4 cellular contexts compared by ENCODE assay signal in the genomic region with DNA sequence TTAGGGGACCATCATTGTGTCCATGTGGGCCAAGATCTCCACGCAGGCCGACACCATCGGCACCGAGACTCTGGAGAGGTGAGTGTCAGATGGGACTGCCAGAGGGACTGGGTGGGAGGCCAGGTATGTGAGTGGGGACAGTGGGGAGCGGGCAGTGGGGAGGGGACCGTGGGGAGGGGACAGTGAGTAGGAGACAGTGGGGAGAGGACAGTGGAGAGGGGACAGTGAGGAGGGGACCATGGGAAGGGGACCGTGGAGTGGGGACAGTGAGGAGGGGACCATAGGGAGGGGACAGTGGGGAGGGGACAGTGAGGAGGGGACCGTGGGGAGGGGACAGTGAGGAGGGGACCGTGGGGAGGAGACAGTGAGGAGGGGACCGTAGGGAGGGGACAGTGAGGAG. TPM values are rescaled to one million over a fixed set of nuclear protein-coding genes. Genes with fewer than 3 reads are reported as not detected.
"Had no signal": no experiment of that assay in that cellular context is flagged by ENCODE, and none has a peak within 500 bp of the region (broad histone marks: within the 10 kb centered on the region; RNA-seq: fewer than 3 reads in every experiment).

No MANE protein-coding gene starts in this region.

RNA-seq across cellular contexts. Expression of a gene that starts 2.6 kb away (rescaled TPM):
- total RNA-seq: LHCN-M2, M059J, MCF 10A, NCI-H460 had no signal

RNA-seq across cellular contexts. Expression of a gene that starts 9.5 kb away (rescaled TPM):
- total RNA-seq: LHCN-M2, M059J, MCF 10A, NCI-H460 had no signal

RNA-seq across cellular contexts. Expression of a gene that starts 10.7 kb away (rescaled TPM):
- total RNA-seq: LHCN-M2, M059J, MCF 10A, NCI-H460 had no signal

RNA-seq across cellular contexts. Expression of a gene that starts 13.3 kb away (rescaled TPM):
- total RNA-seq: LHCN-M2, M059J had no signal

RNA-seq across cellular contexts. Expression of a gene that starts 17.1 kb away (rescaled TPM):
- total RNA-seq: M059J, MCF 10A had no signal
